In the genomic region with DNA sequence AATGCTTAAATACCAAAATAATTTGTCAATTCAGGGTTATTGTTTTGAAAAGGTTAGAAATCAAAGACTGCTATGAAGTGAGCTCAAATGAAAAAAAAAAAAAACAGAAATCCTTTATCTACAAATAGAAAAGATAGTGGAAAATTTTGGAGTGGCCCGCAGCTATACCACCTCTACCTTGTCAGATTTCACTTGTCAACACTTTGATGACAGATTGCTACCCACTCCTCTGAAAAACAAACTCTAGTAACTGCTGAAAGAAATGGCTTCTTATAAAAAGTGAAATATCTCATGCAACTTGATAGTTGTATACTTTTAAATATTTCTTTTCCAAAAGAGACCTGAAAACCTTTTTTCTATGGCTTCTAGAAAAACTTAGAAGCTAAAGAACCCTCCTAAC, we compare ENCODE assay signal across 1 cellular context.
TF ChIP-seq lines count a peak whose summit lies in the region.

No MANE protein-coding gene starts in this region.

TF ChIP-seq in HEK293, 187 proteins besides CTCF, POLR2A, EP300 and RAD21 (continued from another document):
- TF ChIP-seq ZNF214 (tag by site-specific recombination; IDR thresholded peaks at IDR 0.05; ENCODE audit: borderline replicate concordance), result no peak
TF ChIP-seq in HEK293: peak in this region for 1.
